Comparison of ENCODE assay signal across 8 cellular contexts in the genomic region with DNA sequence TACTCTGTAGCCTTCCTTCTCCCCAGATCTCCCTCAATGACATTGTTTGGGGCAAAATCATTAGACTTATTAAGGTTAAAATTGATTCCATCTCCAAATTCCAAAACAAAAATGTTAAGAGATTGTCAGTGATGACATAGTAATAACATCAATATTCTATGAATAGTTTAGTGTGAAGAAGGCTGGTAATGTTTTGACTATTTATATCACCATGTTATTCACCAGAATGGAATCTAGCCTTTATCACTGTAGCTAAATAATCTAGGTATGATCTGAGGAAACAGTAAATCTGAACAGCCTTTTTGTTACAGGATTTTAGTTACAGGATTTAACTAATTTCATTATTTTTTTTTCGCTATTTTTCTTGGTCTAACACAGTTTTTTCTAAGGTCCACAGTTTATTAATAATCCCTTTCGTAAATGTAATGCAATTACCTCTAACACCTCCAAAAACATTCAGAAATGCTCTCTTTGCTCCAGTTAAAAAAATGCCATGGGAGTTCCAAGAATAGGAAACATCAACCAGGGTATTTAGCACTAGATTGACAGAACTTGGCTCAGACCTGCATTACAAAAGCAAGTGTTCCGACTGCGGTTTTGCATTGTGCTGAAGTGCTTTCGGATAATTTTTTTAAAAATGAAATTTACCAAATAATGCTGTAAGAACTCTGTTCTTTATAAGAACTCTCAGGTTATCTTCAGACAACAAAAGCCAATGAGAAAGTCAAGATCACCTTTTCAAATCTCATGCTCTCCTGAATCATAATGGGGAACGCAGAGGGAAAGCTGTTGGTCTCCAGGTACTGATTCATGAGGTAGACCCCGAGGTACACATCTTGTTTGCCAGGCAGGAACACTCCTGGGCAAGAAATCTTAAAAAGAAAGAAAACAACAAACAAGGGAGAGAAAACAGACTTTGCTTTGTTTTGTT. TPM values are rescaled to one million over a fixed set of nuclear protein-coding genes. Genes with fewer than 3 reads are reported as not detected.
DNase-seq lines count a peak whose midpoint lies in the region; ATAC-seq and TF ChIP-seq lines count a peak whose summit lies in the region.

No MANE protein-coding gene starts in this region.

- intact Hi-C loops in CD8-positive, alpha-beta T cell (cut with DNase I, micrococcal nuclease): loop anchor here (1.0 to 10.0 kb wide), 7 partner anchors 18 to 1817 kb away; a partner anchor contains a TSS
- intact Hi-C loops in thyroid gland (cut with DNase I): no loop called here

- H3K36me3 ChIP-seq in CD8-positive, alpha-beta T cell (ENCODE audit: insufficient read depth, low read length): no peaks in the 10 kb centered on the region
- no peaks in the 10 kb centered on the region for H3K36me3 ChIP-seq in thyroid gland

- H3K9me3 Mint-ChIP-seq in CD8-positive, alpha-beta T cell: no peaks in the 10 kb centered on the region
- no peaks in the 10 kb centered on the region for H3K9me3 Mint-ChIP-seq in activated naive CD8-positive, alpha-beta T cell (ENCODE audit: low read depth)

- H3K9me3 ChIP-seq in CD8-positive, alpha-beta T cell (ENCODE audit: low read length): no peaks in the 10 kb centered on the region
- no peaks in the 10 kb centered on the region for H3K9me3 ChIP-seq in thyroid gland

- no peak for DNase-seq in CD8-positive, alpha-beta T cell
- no peak for DNase-seq in HFF-Myc (ENCODE audit: extremely low read depth, low read depth)
- peak; percentile 75 for DNase-seq in iris pigment epithelial cell (ENCODE audit: low read depth)
- no peak for DNase-seq in thyroid gland
- DNase-seq in RWPE1 (ENCODE audit: low spot score): no peak
- no peak for DNase-seq in globus pallidus (ENCODE audit: low spot score)
- DNase-seq in NCI-H2196 (lab: John Stamatoyannopoulos, UW; ENCODE audit: unreplicated experiment): no peak

- 40 to 46% methylated on average over 7 of the region's 7 CpGs for WGBS in thyroid gland, 2 donors

- peaks cover 5% of the 10 kb centered on the region for H3K36me3 Mint-ChIP-seq in CD8-positive, alpha-beta T cell
- H3K36me3 Mint-ChIP-seq in activated naive CD8-positive, alpha-beta T cell: no peaks in the 10 kb centered on the region

- H3K4me1 ChIP-seq in CD8-positive, alpha-beta T cell (ENCODE audit: insufficient read depth, low read length): peaks cover 45% of the 10 kb centered on the region
- peaks cover 29 to 38% of the 10 kb centered on the region in 2 donors for H3K4me1 ChIP-seq in thyroid gland

- POLR2A ChIA-PET in CD8-positive, alpha-beta T cell (lab: Charles Lee): interaction anchor here (1.0 to 2.6 kb wide), 6 partner anchors 16 to 1817 kb away, joined by 3 to 19 read pairs (median 4); a partner anchor contains a TSS
- POLR2A ChIA-PET in RWPE1 (lab: Yijun Ruan, JAX; ENCODE audit: low non-redundant PET): no interaction called here

- ATAC-seq in CD8-positive, alpha-beta T cell: peak; percentile 12

- CTCF ChIA-PET in CD8-positive, alpha-beta T cell (lab: Charles Lee): interaction anchor here (0.7 to 1.9 kb wide), 10 partner anchors 10 to 322 kb away, joined by 3 to 10 read pairs (median 3); no protein-coding TSS in a partner anchor
- CTCF ChIA-PET in RWPE1 (lab: Yijun Ruan, JAX): no interaction called here

- no peaks in the 10 kb centered on the region for H3K27me3 ChIP-seq in CD8-positive, alpha-beta T cell (ENCODE audit: insufficient read depth, low read length)
- no peaks in the 10 kb centered on the region for H3K27me3 ChIP-seq in thyroid gland

- H3K27ac ChIP-seq in CD8-positive, alpha-beta T cell (ENCODE audit: low read depth, low read length): peak overlapping the region; percentile 70
- peak overlapping the region in 2 of 3 donors; percentile 75 to 91 for H3K27ac ChIP-seq in thyroid gland
- H3K27ac ChIP-seq in RWPE1: no peak overlapping the region

- H3K4me3 Mint-ChIP-seq in CD8-positive, alpha-beta T cell: peak overlapping the region; percentile 98
- peak overlapping the region; percentile 93 for H3K4me3 Mint-ChIP-seq in activated naive CD8-positive, alpha-beta T cell

- peaks cover 57% of the 10 kb centered on the region for H3K4me1 Mint-ChIP-seq in CD8-positive, alpha-beta T cell (ENCODE audit: low read depth)
- H3K4me1 Mint-ChIP-seq in activated naive CD8-positive, alpha-beta T cell (ENCODE audit: low read depth): peaks cover 54% of the 10 kb centered on the region

- H3K27ac Mint-ChIP-seq in CD8-positive, alpha-beta T cell: peak overlapping the region; percentile 98
- H3K27ac Mint-ChIP-seq in activated naive CD8-positive, alpha-beta T cell: peak overlapping the region; percentile 93

- no peaks in the 10 kb centered on the region for H3K27me3 Mint-ChIP-seq in CD8-positive, alpha-beta T cell (ENCODE audit: low read depth)
- peaks cover 2% of the 10 kb centered on the region for H3K27me3 Mint-ChIP-seq in activated naive CD8-positive, alpha-beta T cell

- TF ChIP-seq POLR2A in thyroid gland (IDR thresholded peaks at IDR 0.05): no peak

- TF ChIP-seq CTCF in CD8-positive, alpha-beta T cell (IDR thresholded peaks at IDR 0.05): no peak
- no peak for TF ChIP-seq CTCF in HFF-Myc (IDR thresholded peaks at IDR 0.05; ENCODE audit: low read depth, low read length, missing control alignments)
- TF ChIP-seq CTCF in thyroid gland (IDR thresholded peaks at IDR 0.05): no peak
- TF ChIP-seq CTCF in RWPE1 (conservative IDR thresholded peaks at IDR 0.05; ENCODE audit: low read depth): no peak

- H3K4me3 ChIP-seq in CD8-positive, alpha-beta T cell (ENCODE audit: low read depth, low read length): peak overlapping the region; percentile 88
- H3K4me3 ChIP-seq in HFF-Myc (replicated peaks; ENCODE audit: low read depth, low read length) (peak overlapping the region; percentile 75), thyroid gland (replicated peaks in 1 of 3) (peak overlapping the region in 1 of 3 donors; percentile 80)

RNA-seq across cellular contexts. Expression of a gene that starts 0.7 kb away (rescaled TPM):
- total RNA-seq in CD8-positive, alpha-beta T cell: 1 to 10 TPM; 4.4 TPM
- 10 to 100 TPM in 3 of 4 donors, 1 to 10 TPM in 1; 7.5 to 12.4 (median 11.2) TPM for total RNA-seq in thyroid gland

RNA-seq across cellular contexts. Expression of a gene that starts 4.8 kb away (rescaled TPM):
- total RNA-seq in CD8-positive, alpha-beta T cell: 1 to 10 TPM; 2.6 to 3.3 TPM
- 10 to 100 TPM; 14.3 to 21.0 (median 16.9) TPM for total RNA-seq in thyroid gland

RNA-seq across cellular contexts. Expression of a gene that starts 17.9 kb away (rescaled TPM):
- total RNA-seq in CD8-positive, alpha-beta T cell: 10 to 100 TPM; 35.1 to 36.1 TPM
- total RNA-seq in thyroid gland: 10 to 100 TPM; 33.8 to 44.6 (median 37.3) TPM
